8 cellular contexts compared by ENCODE assay signal in genomic region chr18:68660355-68661183, GRCh38. TPM values are rescaled to one million over a fixed set of nuclear protein-coding genes. Genes with fewer than 3 reads are reported as not detected.
DNase-seq lines count a peak whose midpoint lies in the region; ATAC-seq and TF ChIP-seq lines count a peak whose summit lies in the region.

No MANE protein-coding gene starts in this region.

- H3K4me3 ChIP-seq in BJ (ENCODE audit: low read depth, low read length) = no peak overlapping the region

- H3K9me3 Mint-ChIP-seq in naive B cell = no peaks in the 10 kb centered on the region

- DNase-seq in BJ (ENCODE audit: low read depth) = no peak
- peak; percentile 7 to 24 for DNase-seq in NOMO-1 (lab: John Stamatoyannopoulos, UW; ENCODE audit: unreplicated experiment in 2 of 2)
- DNase-seq in dedifferentiated amniotic fluid mesenchymal stem cell (ENCODE audit: extremely low spot score) = peak; percentile 61
- DNase-seq in naive B cell = peak; percentile 24
- DNase-seq in nucleus accumbens (lab: John Stamatoyannopoulos, UW) = no peak

- no peaks in the 10 kb centered on the region for H3K36me3 Mint-ChIP-seq in naive B cell

- H3K4me1 Mint-ChIP-seq in naive B cell = peaks cover under 1% of the 10 kb centered on the region in 3 donors

- H3K27me3 ChIP-seq in BJ (ENCODE audit: control insufficient read depth, insufficient read depth, low read length) = no peaks in the 10 kb centered on the region

- H3K36me3 ChIP-seq in BJ (ENCODE audit: control insufficient read depth, insufficient read depth, low read length) = no peaks in the 10 kb centered on the region

- peak; percentile 49 for ATAC-seq in HG03432 (IDR thresholded peaks at IDR 0.05; ENCODE audit: unreplicated experiment)
- no peak for ATAC-seq in naive B cell (ENCODE audit: low read depth in 2 of 2)
- no peak for ATAC-seq in GM19023 (IDR thresholded peaks at IDR 0.05; ENCODE audit: unreplicated experiment)
- no peak for ATAC-seq in GM21367 (IDR thresholded peaks at IDR 0.05; ENCODE audit: unreplicated experiment)

- TF ChIP-seq CTCF in BJ (IDR thresholded peaks at IDR 0.05; ENCODE audit: insufficient read depth, low read depth, low read length) = peak; percentile 52

- CTCF ChIA-PET in BJ (lab: Yijun Ruan, JAX) = interaction anchor here (0.5 to 3.3 kb wide), 20 partner anchors 9 to 1446 kb away, joined by 3 to 15 read pairs (median 4); no protein-coding TSS in a partner anchor

- no peak overlapping the region for H3K4me3 Mint-ChIP-seq in naive B cell

- POLR2A ChIA-PET in BJ (lab: Charles Lee) = interaction anchor here (0.5 to 0.6 kb wide), 2 partner anchors 767 to 1140 kb away, joined by 3 to 4 read pairs; no protein-coding TSS in a partner anchor

- peaks cover 5 to 23% (median 11%) of the 10 kb centered on the region in 3 donors for H3K27me3 Mint-ChIP-seq in naive B cell

- H3K27ac Mint-ChIP-seq in naive B cell = no peak overlapping the region

RNA-seq across cellular contexts. Expression of gene TMX3, which starts 54.3 kb away (rescaled TPM):
- polyA plus RNA-seq in BJ (2011; rRNA removed) (30.3 and 65.3 TPM in 2 replicates), naive B cell (ENCODE audit: low read depth in 6 of 6) (10 to 100 TPM; 15.3 to 27.7 (median 21.6) TPM)
- polyA minus RNA-seq in BJ (2011; rRNA and poly(A)+ RNA removed) = 33.6 and 36.4 TPM in 2 replicates

Comparison
In these comparisons a context has a peak if more than half of its experiments do, and no peak if none do; other contexts are left out.
1. DNase-seq: peak in NOMO-1 (2 of 2), dedifferentiated amniotic fluid mesenchymal stem cell (single experiment) and naive B cell (single experiment); none in BJ (single experiment) and nucleus accumbens (0 of 56).